Comparison of ENCODE assay signal across 19 cellular contexts in genomic region chr1:10737268-10737624, GRCh38. TPM values are rescaled to one million over a fixed set of nuclear protein-coding genes. Genes with fewer than 3 reads are reported as not detected.
DNase-seq lines count a peak whose midpoint lies in the region; ATAC-seq and TF ChIP-seq lines count a peak whose summit lies in the region.
"Had no signal": no experiment of that assay in that cellular context is flagged by ENCODE, and none has a peak within 500 bp of the region (broad histone marks: within the 10 kb centered on the region; RNA-seq: fewer than 3 reads in every experiment).

No MANE protein-coding gene starts in this region.

- DNase-seq in Right ventricle myocardium inferior (ENCODE audit: missing footprints), result peak; percentile 78
- no peak for DNase-seq in cardiac septum (ENCODE audit: low spot score)
- DNase-seq in heart right ventricle, result peak; percentile 55 to 62
- DNase-seq in neuronal stem cell (ENCODE audit: low spot score), result no peak
- DNase-seq in vagina (ENCODE audit: extremely low spot score in 2 of 2), result no peak
- no peak for DNase-seq in NCI-H69 (lab: John Stamatoyannopoulos, UW)
- DNase-seq: ACHN; activated B cell treated with CpG ODN at 0.5 μM for 24 hours; activated CD8-positive, alpha-beta T cell treated with anti-CD3 and anti-CD28 coated beads, Interleukin-2, amount 10 ng/mL, durations not matched to agents 7 days and 5 days; activated naive CD8-positive, alpha-beta T cell treated with anti-CD3 and anti-CD28 coated beads, Interleukin-2, amount 10 ng/mL, durations not matched to agents 7 days and 5 days; brain microvascular endothelial cell; GOT3; mammary epithelial cell; NCI-H526 treated with DMSO at 0.1 percent for 48 hours; stimulated activated naive B cell treated with anti-CD40 and anti-IgM and Interleukin-4, amounts not matched to agents 10 μg/mL and 1 μg/mL and 100 μg/mL, for 72 hours; T-helper 2 cell had no signal

- H3K79me1 ChIP-seq in neuronal stem cell (ENCODE audit: low read depth, low read length), result peaks cover 5% of the 10 kb centered on the region

- ATAC-seq in Right ventricle myocardium inferior (peak; percentile 51), heart right ventricle (peak; percentile 58 to 79 (median 66)), HG02623 (IDR thresholded peaks at IDR 0.05; ENCODE audit: unreplicated experiment) (no peak), HG03354 (IDR thresholded peaks at IDR 0.05; ENCODE audit: poor library complexity, severe bottlenecking, unreplicated experiment) (no peak)
- ATAC-seq: activated CD8-positive, alpha-beta T cell treated with anti-CD3 and anti-CD28 coated beads, Interleukin-2, amount 10 ng/mL, durations not matched to agents 7 days and 5 days; stimulated activated naive B cell treated with anti-CD40 and anti-IgM and Interleukin-4, amounts not matched to agents 10 μg/mL and 1 μg/mL and 100 μg/mL, for 72 hours had no signal

- H3K23ac ChIP-seq in neuronal stem cell (ENCODE audit: low read depth, low read length, poor library complexity), result no peak overlapping the region

- H3K18ac ChIP-seq in neuronal stem cell (ENCODE audit: low read length), result peak overlapping the region; percentile 70

- H4K8ac ChIP-seq in neuronal stem cell (ENCODE audit: low read depth, low read length), result no peak overlapping the region

- no peak for TF ChIP-seq POLR2A in vagina (IDR thresholded peaks at IDR 0.05)

- peak overlapping the region; percentile 46 for H2BK12ac ChIP-seq in neuronal stem cell (ENCODE audit: low read length)

- H3K27ac ChIP-seq in heart right ventricle (peak overlapping the region in 9 of 10 donors; percentile 13 to 81 (median 65)), neuronal stem cell (replicated peaks; ENCODE audit: low read length) (no peak overlapping the region), vagina (peak overlapping the region; percentile 24)
- H3K27ac ChIP-seq: brain microvascular endothelial cell, SJCRH30 had no signal

- peak overlapping the region; percentile 75 for H2BK120ac ChIP-seq in neuronal stem cell (ENCODE audit: low read depth, low read length)

- H3K14ac ChIP-seq in neuronal stem cell (ENCODE audit: low read length), result no peak overlapping the region

- peaks cover 16 to 82% (median 61%) of the 10 kb centered on the region in 9 donors for H3K4me1 ChIP-seq in heart right ventricle
- H3K4me1 ChIP-seq in neuronal stem cell (ENCODE audit: control insufficient read depth in 2 of 2, insufficient read depth in 1 of 2, low read depth in 1 of 2, low read length in 2 of 2), result peaks cover 38 to 40% of the 10 kb centered on the region in 2 donors
- H3K4me1 ChIP-seq in vagina, result peaks cover 35% of the 10 kb centered on the region
- H3K4me1 ChIP-seq: SJCRH30 had no signal

- peak overlapping the region; percentile 54 for H2BK15ac ChIP-seq in neuronal stem cell (ENCODE audit: low read length)

- H3K4me3 ChIP-seq in heart right ventricle (peak overlapping the region in 1 of 10 donors; percentile 0), neuronal stem cell (ENCODE audit: low read length in 2 of 2) (no peak overlapping the region), vagina (no peak overlapping the region)
- H3K4me3 ChIP-seq: SJCRH30 had no signal

- H3K27me3 ChIP-seq in heart right ventricle (no peaks in the 10 kb centered on the region), neuronal stem cell (ENCODE audit: control insufficient read depth in 3 of 3, insufficient read depth in 3 of 3, low read depth in 1 of 3, low read length in 3 of 3) (no peaks in the 10 kb centered on the region), vagina (no peaks in the 10 kb centered on the region)

- H2AFZ ChIP-seq in neuronal stem cell (ENCODE audit: low read length), result no peak overlapping the region

- H3K4me2 ChIP-seq in neuronal stem cell (ENCODE audit: insufficient read depth, low read length, poor library complexity, severe bottlenecking), result no peak overlapping the region

- TF ChIP-seq CTCF in heart right ventricle (IDR thresholded peaks at IDR 0.05) (no peak), vagina (IDR thresholded peaks at IDR 0.05) (no peak)

- H3K9me3 ChIP-seq in heart right ventricle (no peaks in the 10 kb centered on the region), neuronal stem cell (replicated peaks in 1 of 2; ENCODE audit: control insufficient read depth in 2 of 2, insufficient read depth in 1 of 2, low read depth in 1 of 2, low read length in 2 of 2) (no peaks in the 10 kb centered on the region), vagina (no peaks in the 10 kb centered on the region)
- H3K9me3 ChIP-seq: SJCRH30 had no signal

- H3K36me3 ChIP-seq in heart right ventricle, result no peaks in the 10 kb centered on the region
- H3K36me3 ChIP-seq in neuronal stem cell (replicated peaks in 1 of 2; ENCODE audit: control insufficient read depth in 2 of 2, insufficient read depth in 2 of 2, low read length in 2 of 2), result no peaks in the 10 kb centered on the region
- H3K36me3 ChIP-seq in vagina, result no peaks in the 10 kb centered on the region
- H3K36me3 ChIP-seq: brain microvascular endothelial cell, SJCRH30 had no signal

- no peak overlapping the region for H3K9ac ChIP-seq in neuronal stem cell (ENCODE audit: low read depth, low read length, poor library complexity)

- H3K4ac ChIP-seq in neuronal stem cell (ENCODE audit: low read length), result no peak overlapping the region

- no peak overlapping the region for H2BK5ac ChIP-seq in neuronal stem cell (ENCODE audit: low read length)

- intact Hi-C loops in Right ventricle myocardium inferior (cut with DNase I), result no loop called here
- intact Hi-C loops in cardiac septum (cut with DNase I), result loop anchor here (5.0 kb wide), 1 partner anchor 50 kb away; no protein-coding TSS in a partner anchor
- intact Hi-C loops in heart right ventricle (cut with DNase I), result loop anchor here in 2 of 10 donors (2.0 to 5.0 kb wide), 2 partner anchors 20 to 55 kb away; no protein-coding TSS in a partner anchor
- intact Hi-C loops in vagina (cut with DNase I), result no loop called here

- peak overlapping the region; percentile 67 for H2AK5ac ChIP-seq in neuronal stem cell (ENCODE audit: low read depth, low read length)

- no peak overlapping the region for H4K91ac ChIP-seq in neuronal stem cell (ENCODE audit: low read depth, low read length, poor library complexity)

- 7 to 13% methylated on average over 10 of the region's 10 CpGs for WGBS in heart right ventricle, 2 donors
- no CpG with 5 or more reads among the region's 10 CpGs for WGBS in neuronal stem cell (ENCODE audit: extremely low coverage in 2 of 2, insufficient read length in 2 of 2, insufficient replicate concordance in 1 of 2), 2 donors

RNA-seq across cellular contexts. Expression of gene CASZ1, which starts 59.2 kb away (rescaled TPM):
- total RNA-seq in Right ventricle myocardium inferior (58.2 TPM), cardiac septum (82.0 TPM), heart right ventricle (10 to 100 TPM; 54.4 to 79.8 (median 66.1) TPM), vagina (30.7 TPM)
- polyA plus RNA-seq in heart right ventricle, result 10 to 100 TPM; 19.5 to 44.9 TPM
- polyA plus RNA-seq in neuronal stem cell (2013, experiment 1 of 2), result 12.5 TPM
- polyA plus RNA-seq in neuronal stem cell (2013, experiment 2 of 2), result 13.3 TPM

Comparison
In these comparisons a context has a peak if more than half of its experiments do, and no peak if none do; other contexts are left out.
1. DNase-seq: peak in Right ventricle myocardium inferior (single experiment) and heart right ventricle (2 of 2); none in cardiac septum (single experiment), neuronal stem cell (single experiment), vagina (0 of 2) and NCI-H69 (single experiment).
2. ATAC-seq: peak in Right ventricle myocardium inferior (single experiment) and heart right ventricle (8 of 8); none in HG02623 (single experiment) and HG03354 (single experiment).